In genomic region chr1:27099154-27099903, GRCh38 we compare ENCODE assay signal across 8 cellular contexts. TPM values are rescaled to one million over a fixed set of nuclear protein-coding genes. Genes with fewer than 3 reads are reported as not detected.
A peak's percentile ranks its signal among the peaks of the same experiment; 100 is the strongest.
DNase-seq lines count a peak whose midpoint lies in the region; ATAC-seq and TF ChIP-seq lines count a peak whose summit lies in the region.

No MANE protein-coding gene starts in this region.

- H3K4me2 ChIP-seq in GM23338 (peak overlapping the region; percentile 60), MM.1S (ENCODE audit: low read depth, low read length) (no peak overlapping the region)

- H3K36me3 Mint-ChIP-seq in Caco-2 (ENCODE audit: insufficient read depth, unreplicated experiment) (peaks cover 19% of the 10 kb centered on the region), GM23338 (ENCODE audit: low read depth) (no peaks in the 10 kb centered on the region)

- H3K36me3 ChIP-seq in Caco-2 (ENCODE audit: control insufficient read depth, insufficient read depth, low read length) (no peaks in the 10 kb centered on the region; the same call in 1 of the 2 replicates), GM23338 (ENCODE audit: insufficient read depth) (no peaks in the 10 kb centered on the region), MM.1S (replicated peaks; ENCODE audit: insufficient read depth, low read length) (no peaks in the 10 kb centered on the region)

- H3K4me1 Mint-ChIP-seq in Caco-2 (ENCODE audit: low read depth, unreplicated experiment) (peaks cover 13% of the 10 kb centered on the region), GM23338 (peaks cover 26% of the 10 kb centered on the region)
- H3K4me1 Mint-ChIP-seq in stimulated activated naive CD8-positive, alpha-beta T cell treated with anti-CD3 and anti-CD28 coated beads, Interleukin-15, amount 100 ng/mL, for 72 hours, result peaks cover 35% of the 10 kb centered on the region

- BruUV-seq in Caco-2 (replicated peaks; lab: Mats Ljungman, UMichigan), result TSS peak; percentile 75

- H3K27ac ChIP-seq in GM23338 (ENCODE audit: low read depth) (0 out of 2 replicates have a peak overlapping the region, but pooled peaks have one; percentile 55), MM.1S (ENCODE audit: low read length) (no peak overlapping the region)

- H4K20me1 ChIP-seq in GM23338 (replicated peaks; ENCODE audit: insufficient read depth) (no peaks in the 10 kb centered on the region), MM.1S (ENCODE audit: insufficient read depth, low read length) (no peaks in the 10 kb centered on the region)

- H3K4me3 Mint-ChIP-seq in Caco-2 (ENCODE audit: unreplicated experiment), result peak overlapping the region; percentile 1
- H3K4me3 Mint-ChIP-seq in GM23338, result peak overlapping the region; percentile 17; the same call in 2 of the 3 replicates
- H3K4me3 Mint-ChIP-seq in stimulated activated naive CD8-positive, alpha-beta T cell treated with anti-CD3 and anti-CD28 coated beads, Interleukin-15, amount 100 ng/mL, for 72 hours, result peak overlapping the region in 1 of 2 donors; percentile 47

- no peaks in the 10 kb centered on the region for H3F3A ChIP-seq in GM23338 (replicated peaks; ENCODE audit: low read depth)
- H3F3A ChIP-seq in MM.1S (ENCODE audit: insufficient read depth, low read length), result no peaks in the 10 kb centered on the region

- no peaks in the 10 kb centered on the region for H3K27me3 Mint-ChIP-seq in Caco-2 (ENCODE audit: insufficient read depth, unreplicated experiment)
- H3K27me3 Mint-ChIP-seq in GM23338 (ENCODE audit: insufficient read depth, low read depth, poor library complexity), result peaks cover 10% of the 10 kb centered on the region
- no peaks in the 10 kb centered on the region for H3K27me3 Mint-ChIP-seq in stimulated activated naive CD8-positive, alpha-beta T cell treated with anti-CD3 and anti-CD28 coated beads, Interleukin-15, amount 100 ng/mL, for 72 hours

- no peaks in the 10 kb centered on the region for H3K79me2 ChIP-seq in GM23338 (replicated peaks; ENCODE audit: insufficient read depth)
- H3K79me2 ChIP-seq in MM.1S (ENCODE audit: low read length), result no peaks in the 10 kb centered on the region

- no peaks in the 10 kb centered on the region for H3K9me3 Mint-ChIP-seq in Caco-2 (ENCODE audit: unreplicated experiment)
- no peaks in the 10 kb centered on the region; the same call in 2 of the 3 replicates for H3K9me3 Mint-ChIP-seq in GM23338
- H3K9me3 Mint-ChIP-seq in stimulated activated naive CD8-positive, alpha-beta T cell treated with anti-CD3 and anti-CD28 coated beads, Interleukin-15, amount 100 ng/mL, for 72 hours, result no peaks in the 10 kb centered on the region

- DNase-seq in Caco-2, result peak; percentile 51 to 67
- DNase-seq in GM23338 (ENCODE audit: low spot score), result peak; percentile 39
- peak; percentile 49 for DNase-seq in NCI-H345 treated with DMSO at 0.1 percent for 48 hours (lab: John Stamatoyannopoulos, UW; ENCODE audit: unreplicated experiment)
- DNase-seq in astrocyte of the spinal cord (ENCODE audit: low read depth, low spot score), result peak; percentile 72
- DNase-seq in kidney glomerular epithelial cell (lab: John Stamatoyannopoulos, UW), result peak; percentile 73
- DNase-seq in stimulated activated naive CD8-positive, alpha-beta T cell treated with anti-CD3 and anti-CD28 coated beads, Interleukin-15, amount 100 ng/mL, for 72 hours, result peak; percentile 39 to 48
- DNase-seq in midbrain (lab: John Stamatoyannopoulos, UW), result no peak
- DNase-seq in MM.1S, result no peak

- TF ChIP-seq CTCF in Caco-2 (IDR thresholded peaks at IDR 0.05; ENCODE audit: insufficient read depth in 1 of 2, low read depth in 1 of 2, low read length in 1 of 2, severe bottlenecking in 1 of 2, unreplicated experiment in 1 of 2) (no peak), GM23338 (conservative IDR thresholded peaks at IDR 0.05; ENCODE audit: low read depth in 2 of 2) (no peak), astrocyte of the spinal cord (IDR thresholded peaks at IDR 0.05; ENCODE audit: low read depth, low read length) (no peak), MM.1S (IDR thresholded peaks at IDR 0.05; ENCODE audit: low read length) (no peak)

- CTCF ChIA-PET in Caco-2 (lab: Charles Lee), result interaction anchor here (0.6 to 5.5 kb wide), 2 partner anchors 10 to 54 kb away, joined by 3 to 109 read pairs; no protein-coding TSS in a partner anchor

- ATAC-seq in GM23338, result no peak; the same call in 2 of the 3 replicates
- ATAC-seq in stimulated activated naive CD8-positive, alpha-beta T cell treated with anti-CD3 and anti-CD28 coated beads, Interleukin-15, amount 100 ng/mL, for 72 hours, result peak; percentile 70

- H3K27ac Mint-ChIP-seq in Caco-2 (ENCODE audit: unreplicated experiment), result peak overlapping the region; percentile 27
- H3K27ac Mint-ChIP-seq in GM23338, result peak overlapping the region; percentile 79
- peak overlapping the region; percentile 75 to 91 for H3K27ac Mint-ChIP-seq in stimulated activated naive CD8-positive, alpha-beta T cell treated with anti-CD3 and anti-CD28 coated beads, Interleukin-15, amount 100 ng/mL, for 72 hours

- no peak overlapping the region for H2AFZ ChIP-seq in GM23338
- H2AFZ ChIP-seq in MM.1S (ENCODE audit: low read length), result no peak overlapping the region

- H3K9me2 ChIP-seq in GM23338 (ENCODE audit: insufficient read depth), result no peaks in the 10 kb centered on the region
- no peaks in the 10 kb centered on the region for H3K9me2 ChIP-seq in MM.1S (replicated peaks; ENCODE audit: insufficient read depth, low read length)

- intact Hi-C loops in Caco-2 (cut with micrococcal nuclease; ENCODE audit: unreplicated experiment), result no loop called here

- no peak overlapping the region for H3K9ac ChIP-seq in MM.1S (ENCODE audit: low read length)

- no peak overlapping the region for H3K4me3 ChIP-seq in Caco-2 (ENCODE audit: low read depth, low read length)
- H3K4me3 ChIP-seq in GM23338, result no peak overlapping the region
- no peak overlapping the region for H3K4me3 ChIP-seq in astrocyte of the spinal cord (ENCODE audit: low read depth, low read length)
- no peak overlapping the region for H3K4me3 ChIP-seq in MM.1S (ENCODE audit: low read length)

- H3K9me3 ChIP-seq in Caco-2 (no peaks in the 10 kb centered on the region), MM.1S (replicated peaks; ENCODE audit: insufficient read depth, low read length) (no peaks in the 10 kb centered on the region)

- no peaks in the 10 kb centered on the region for H3K27me3 ChIP-seq in Caco-2 (replicated peaks; ENCODE audit: control insufficient read depth, insufficient read depth, low read length)
- no peaks in the 10 kb centered on the region for H3K27me3 ChIP-seq in GM23338 (ENCODE audit: insufficient read depth)
- H3K27me3 ChIP-seq in MM.1S (replicated peaks; ENCODE audit: insufficient read depth, low read length), result no peaks in the 10 kb centered on the region

- in situ Hi-C loops in astrocyte of the spinal cord (cut with HindIII; ENCODE audit: low sequenced_read_pairs), result no loop called here

- POLR2A ChIA-PET in Caco-2 (lab: Charles Lee), result no interaction called here

- H3K4me1 ChIP-seq in Caco-2, result peaks cover 14% of the 10 kb centered on the region
- peaks cover 18% of the 10 kb centered on the region for H3K4me1 ChIP-seq in GM23338 (ENCODE audit: insufficient read depth)
- H3K4me1 ChIP-seq in MM.1S (ENCODE audit: low read length), result no peaks in the 10 kb centered on the region

TF ChIP-seq in GM23338, 12 proteins besides CTCF, POLR2A, EP300 and RAD21:
- TF ChIP-seq EZH2 (IDR thresholded peaks at IDR 0.05; ENCODE audit: low read depth, unreplicated experiment), result no peak

RNA-seq across cellular contexts. Expression of gene SLC9A1, which starts 55.6 kb away (rescaled TPM):
- 28.9 and 31.0 TPM in 2 replicates for total RNA-seq in Caco-2 (2022)
- 22.3 and 23.3 TPM in 2 replicates for total RNA-seq in GM23338 (2014; rRNA removed; shearing (Covaris generic))
- polyA plus RNA-seq in GM23338 (2016; fragmentation: Nextera tagmentation; extraction: Ambion mirVana), result 10.4 and 10.5 TPM in 2 replicates

Comparison
In these comparisons a context has a peak if more than half of its experiments do, and no peak if none do; other contexts are left out.
1. DNase-seq: peak in Caco-2 (2 of 2), GM23338 (single experiment), NCI-H345 treated with DMSO at 0.1 percent for 48 hours (single experiment), astrocyte of the spinal cord (single experiment), kidney glomerular epithelial cell (single experiment) and stimulated activated naive CD8-positive, alpha-beta T cell treated with anti-CD3 and anti-CD28 coated beads, Interleukin-15, amount 100 ng/mL, for 72 hours (2 of 2); none in midbrain (single experiment) and MM.1S (single experiment).
2. H3K27ac Mint-ChIP-seq: peak in every context shown above with its lines; median percentile 83 in stimulated activated naive CD8-positive, alpha-beta T cell treated with anti-CD3 and anti-CD28 coated beads, Interleukin-15, amount 100 ng/mL, for 72 hours; 79 in GM23338; 27 in Caco-2.